ENCODE assay signal across 9 cellular contexts in the genomic region with DNA sequence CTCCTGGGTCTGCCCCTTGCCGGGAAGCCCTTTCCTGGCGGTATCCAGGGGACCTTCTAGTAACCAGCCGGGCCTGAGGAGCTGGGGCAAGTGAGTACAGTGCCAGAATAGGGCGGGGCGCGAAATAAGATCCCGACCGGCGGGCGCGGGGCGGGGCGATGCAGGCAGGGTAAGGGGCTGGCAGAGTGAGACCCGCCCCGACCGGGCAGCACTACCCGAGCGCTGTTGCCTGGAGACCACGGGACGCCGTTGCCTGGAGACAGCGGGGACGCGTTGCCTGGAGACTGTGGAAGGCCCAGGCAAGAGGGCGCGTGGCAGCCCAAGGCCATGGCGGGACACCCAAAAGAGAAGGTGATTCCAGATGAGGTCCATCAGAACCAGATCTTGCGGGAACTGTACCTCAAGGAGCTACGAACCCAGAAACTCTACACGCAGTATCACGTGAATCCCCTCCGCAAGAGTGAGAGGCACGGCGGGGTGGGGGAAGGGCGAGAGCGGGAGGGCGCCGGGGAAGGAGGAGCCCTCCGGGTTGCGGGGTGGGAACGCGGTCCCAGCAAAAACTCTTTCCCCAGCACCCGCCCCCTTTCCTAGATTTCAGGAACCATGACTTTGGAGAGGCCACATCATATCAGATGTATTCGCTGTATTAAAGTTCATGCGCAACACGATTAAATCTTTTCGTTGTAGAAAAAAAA. TPM values are rescaled to one million over a fixed set of nuclear protein-coding genes. Genes with fewer than 3 reads are reported as not detected.
DNase-seq lines count a peak whose midpoint lies in the region; ATAC-seq and TF ChIP-seq lines count a peak whose summit lies in the region.
"Had no signal": no experiment of that assay in that cellular context is flagged by ENCODE, and none has a peak within 500 bp of the region (broad histone marks: within the 10 kb centered on the region; RNA-seq: fewer than 3 reads in every experiment).

No MANE protein-coding gene starts in this region.

- no peaks in the 10 kb centered on the region for H3K4me1 Mint-ChIP-seq in glutamatergic neuron (ENCODE audit: low read depth, unreplicated experiment)
- H3K4me1 Mint-ChIP-seq in type B pancreatic cell (ENCODE audit: unreplicated experiment): peaks cover 8% of the 10 kb centered on the region

- H3K27me3 ChIP-seq in neuron (ENCODE audit: insufficient read depth, low read length): no peaks in the 10 kb centered on the region

- no peaks in the 10 kb centered on the region for H3K9me3 ChIP-seq in neuron (ENCODE audit: low read length)

- peaks cover 6% of the 10 kb centered on the region for H3K4me1 ChIP-seq in neuron (ENCODE audit: insufficient read depth, low read length)

- DNase-seq in activated effector memory CD4-positive, alpha-beta T cell treated with anti-CD3 and anti-CD28 coated beads, Interleukin-2, amount 50 U/mL, for 16 hours: peak; percentile 69
- DNase-seq in activated effector memory CD4-positive, alpha-beta T cell treated with Interleukin-2 at 50 U/mL for 16 hours: no peak
- peak; percentile 96 for DNase-seq in NCI-H526 treated with DMSO at 0.1 percent for 48 hours (lab: John Stamatoyannopoulos, UW)
- DNase-seq in activated naive CD4-positive, alpha-beta T cell treated with anti-CD3 and anti-CD28 coated beads, Interleukin-2, amount 50 U/mL, for 72 hours (ENCODE audit: low spot score in 2 of 2): peak in 1 of 2 donors; percentile 54
- DNase-seq in glutamatergic neuron: peak; percentile 95
- peak; percentile 94 for DNase-seq in type B pancreatic cell (ENCODE audit: extremely low spot score, unreplicated experiment)

- H3K9me3 Mint-ChIP-seq in activated naive CD4-positive, alpha-beta T cell treated with anti-CD3 and anti-CD28 coated beads, Interleukin-2, amount 50 U/mL, for 72 hours: peaks cover 0 to 3% of the 10 kb centered on the region in 2 donors
- H3K9me3 Mint-ChIP-seq in glutamatergic neuron (ENCODE audit: unreplicated experiment) (peaks cover 5% of the 10 kb centered on the region), type B pancreatic cell (no peaks in the 10 kb centered on the region)

- no peaks in the 10 kb centered on the region for H3K36me3 ChIP-seq in neuron (ENCODE audit: insufficient read depth, low read length)

- H2AFZ ChIP-seq in neuron (ENCODE audit: low read depth, low read length): peak overlapping the region; percentile 39

- H3K4me3 ChIP-seq in neuron (ENCODE audit: low read length): peak overlapping the region; percentile 42

- TF ChIP-seq CTCF in glutamatergic neuron (IDR thresholded peaks at IDR 0.05; ENCODE audit: partially characterized antibody, unreplicated experiment) (no peak), type B pancreatic cell (conservative IDR thresholded peaks at IDR 0.05) (no peak)

- peak overlapping the region; percentile 87 for H3K4me3 Mint-ChIP-seq in glutamatergic neuron (ENCODE audit: unreplicated experiment)
- H3K4me3 Mint-ChIP-seq in type B pancreatic cell: peak overlapping the region; percentile 85

- H3K27me3 Mint-ChIP-seq in glutamatergic neuron (ENCODE audit: unreplicated experiment) (peaks cover 5% of the 10 kb centered on the region), type B pancreatic cell (peaks cover 33% of the 10 kb centered on the region)

- peaks cover 0 to 19% of the 10 kb centered on the region in 2 donors for H3K36me3 Mint-ChIP-seq in activated naive CD4-positive, alpha-beta T cell treated with anti-CD3 and anti-CD28 coated beads, Interleukin-2, amount 50 U/mL, for 72 hours
- H3K36me3 Mint-ChIP-seq in glutamatergic neuron (ENCODE audit: unreplicated experiment) (no peaks in the 10 kb centered on the region), type B pancreatic cell (no peaks in the 10 kb centered on the region)
- H3K36me3 Mint-ChIP-seq: CD4-positive, CD25-positive, alpha-beta regulatory T cell had no signal

- peak; percentile 39 to 90 for ATAC-seq in activated naive CD4-positive, alpha-beta T cell treated with anti-CD3 and anti-CD28 coated beads, Interleukin-2, amount 50 U/mL, for 72 hours
- no peak for ATAC-seq in HG02798 (IDR thresholded peaks at IDR 0.05; ENCODE audit: poor library complexity, unreplicated experiment)

- no peak overlapping the region for H3K27ac Mint-ChIP-seq in activated naive CD4-positive, alpha-beta T cell treated with anti-CD3 and anti-CD28 coated beads, Interleukin-2, amount 50 U/mL, for 72 hours
- H3K27ac Mint-ChIP-seq in glutamatergic neuron (ENCODE audit: unreplicated experiment): no peak overlapping the region
- peak overlapping the region; percentile 42 for H3K27ac Mint-ChIP-seq in type B pancreatic cell
- H3K27ac Mint-ChIP-seq: CD4-positive, CD25-positive, alpha-beta regulatory T cell had no signal

RNA-seq across cellular contexts. Expression of a gene that starts 24.3 kb away (rescaled TPM):
- total RNA-seq in activated naive CD4-positive, alpha-beta T cell treated with anti-CD3 and anti-CD28 coated beads, Interleukin-2, amount 50 U/mL, for 72 hours: 10 to 100 TPM; 50.2 to 83.4 TPM
- 31.3 TPM for total RNA-seq in glutamatergic neuron (ENCODE audit: unreplicated experiment)
- total RNA-seq in type B pancreatic cell (ENCODE audit: low replicate concordance): 57.2 and 68.3 TPM in 2 replicates

RNA-seq across cellular contexts. Expression of a gene that starts 24.4 kb away (rescaled TPM):
- under 1 TPM; 0.37 to 0.61 TPM for total RNA-seq in activated naive CD4-positive, alpha-beta T cell treated with anti-CD3 and anti-CD28 coated beads, Interleukin-2, amount 50 U/mL, for 72 hours
- total RNA-seq in glutamatergic neuron (ENCODE audit: unreplicated experiment): 5.0 TPM
- 0.74 and 1.8 TPM in 2 replicates for total RNA-seq in type B pancreatic cell (ENCODE audit: low replicate concordance)
- total RNA-seq: CD4-positive, CD25-positive, alpha-beta regulatory T cell had no signal
